13 cellular contexts compared by ENCODE assay signal in genomic region chr18:3153107-3153704, GRCh38.
DNase-seq lines count a peak whose midpoint lies in the region; ATAC-seq and TF ChIP-seq lines count a peak whose summit lies in the region.
"Had no signal": no experiment of that assay in that cellular context is flagged by ENCODE, and none has a peak within 500 bp of the region (broad histone marks: within the 10 kb centered on the region; RNA-seq: fewer than 3 reads in every experiment).

No MANE protein-coding gene starts in this region.

- no peaks in the 10 kb centered on the region for H3K36me3 Mint-ChIP-seq in effector memory CD8-positive, alpha-beta T cell (ENCODE audit: insufficient read depth)
- H3K36me3 Mint-ChIP-seq: neural progenitor cell had no signal

- H3K9me3 Mint-ChIP-seq in effector memory CD8-positive, alpha-beta T cell, result no peaks in the 10 kb centered on the region
- H3K9me3 Mint-ChIP-seq: GM23338, neural progenitor cell had no signal

- H3K27me3 ChIP-seq in cardiac muscle cell, result no peaks in the 10 kb centered on the region
- H3K27me3 ChIP-seq: neural progenitor cell, tibial nerve had no signal

- peaks cover 0 to 15% of the 10 kb centered on the region in 2 donors for H3K4me1 Mint-ChIP-seq in effector memory CD8-positive, alpha-beta T cell (ENCODE audit: low read depth in 2 of 2)

- no peak overlapping the region for H3K4me3 ChIP-seq in cardiac muscle cell
- H3K4me3 ChIP-seq: GM23338, neural progenitor cell, tibial nerve had no signal

- H3K9me3 ChIP-seq in cardiac muscle cell (ENCODE audit: low read depth), result no peaks in the 10 kb centered on the region
- H3K9me3 ChIP-seq: tibial nerve had no signal

- intact Hi-C loops in left ventricle myocardium superior (cut with micrococcal nuclease), result no loop called here
- intact Hi-C loops in sciatic nerve (cut with DNase I), result loop anchor here (5.0 kb wide), 1 partner anchor 221 kb away; no protein-coding TSS in a partner anchor

- ATAC-seq in left ventricle myocardium superior (no peak), HG03135 (IDR thresholded peaks at IDR 0.05; ENCODE audit: unreplicated experiment) (peak; percentile 67), sciatic nerve (no peak), GM18519 (IDR thresholded peaks at IDR 0.05; ENCODE audit: low FRiP score, unreplicated experiment) (no peak)
- peak; percentile 79 for ATAC-seq in effector memory CD8-positive, alpha-beta T cell (replicated peaks)
- ATAC-seq: GM23338 had no signal

- H3K27ac Mint-ChIP-seq in effector memory CD8-positive, alpha-beta T cell, result peak overlapping the region in 1 of 2 donors; percentile 60
- H3K27ac Mint-ChIP-seq: GM23338, neural progenitor cell had no signal

- DNase-seq in cardiac muscle cell (ENCODE audit: low read depth in 1 of 2, low spot score in 1 of 2) (peak in 1 of 2 donors; percentile 44), left ventricle myocardium superior (no peak), Kasumi-1 (lab: John Stamatoyannopoulos, UW) (no peak), sciatic nerve (ENCODE audit: low spot score) (no peak), SKM-1 treated with dmso at 0.1 percent for 144 hours (lab: John Stamatoyannopoulos, UW; ENCODE audit: unreplicated experiment) (no peak)
- no peak for DNase-seq in effector memory CD8-positive, alpha-beta T cell
- DNase-seq: cortex of kidney, NCI-H748 treated with DMSO at 0.1 percent for 48 hours had no signal

- peaks cover 45% of the 10 kb centered on the region for H3K36me3 ChIP-seq in cardiac muscle cell
- H3K36me3 ChIP-seq: neural progenitor cell, tibial nerve had no signal

- no peaks in the 10 kb centered on the region for H3K4me1 ChIP-seq in cardiac muscle cell (ENCODE audit: low read depth)
- H3K4me1 ChIP-seq: neural progenitor cell had no signal

- TF ChIP-seq CTCF in cardiac muscle cell (IDR thresholded peaks at IDR 0.05; ENCODE audit: low read depth, low read length), result no peak

- peak overlapping the region; percentile 58 for H3K27ac ChIP-seq in cardiac muscle cell
- H3K27ac ChIP-seq: neural progenitor cell had no signal

- no peak overlapping the region for H3K4me3 Mint-ChIP-seq in effector memory CD8-positive, alpha-beta T cell
- H3K4me3 Mint-ChIP-seq: GM23338, neural progenitor cell had no signal

- H3K27me3 Mint-ChIP-seq in effector memory CD8-positive, alpha-beta T cell, result no peaks in the 10 kb centered on the region

Comparison
In these comparisons a context has a peak if more than half of its experiments do, and no peak if none do; other contexts are left out.
1. ATAC-seq: peak in HG03135 (single experiment) and effector memory CD8-positive, alpha-beta T cell (single experiment); none in left ventricle myocardium superior (single experiment), sciatic nerve (single experiment) and GM18519 (single experiment).